In genomic region chr15:42736793-42737528, GRCh38 we compare ENCODE assay signal across 8 cellular contexts. TPM values are rescaled to one million over a fixed set of nuclear protein-coding genes. Genes with fewer than 3 reads are reported as not detected.
DNase-seq lines count a peak whose midpoint lies in the region; ATAC-seq and TF ChIP-seq lines count a peak whose summit lies in the region.

CDAN1 (minus strand) TSS chr15:42737128; CDS start chr15:42737102, 26 bp downstream.

- peaks cover 46% of the 10 kb centered on the region for H3K36me3 Mint-ChIP-seq in dendritic cell treated with granulocyte-macrophage colony-stimulating factor and Interleukin-4, amounts not matched to agents 40 ng/mL and 50 ng/mL, for 4 days (ENCODE audit: low read depth)

- peaks cover 0 to 24% of the 10 kb centered on the region in 2 donors for H3K36me3 ChIP-seq in left lung

- peaks cover 20% of the 10 kb centered on the region for H3K4me1 Mint-ChIP-seq in dendritic cell treated with granulocyte-macrophage colony-stimulating factor and Interleukin-4, amounts not matched to agents 40 ng/mL and 50 ng/mL, for 4 days (ENCODE audit: low read depth)

- H3K9me3 Mint-ChIP-seq in dendritic cell treated with granulocyte-macrophage colony-stimulating factor and Interleukin-4, amounts not matched to agents 40 ng/mL and 50 ng/mL, for 4 days: no peaks in the 10 kb centered on the region

- H3K27ac ChIP-seq in left lung: peak within 1 kb of the TSS; percentile 80 to 85

- DNase-seq in AG20443 (ENCODE audit: low spot score): peak; percentile 100
- DNase-seq in NCI-H748 (lab: John Stamatoyannopoulos, UW; ENCODE audit: unreplicated experiment): peak; percentile 79
- peak; percentile 92 for DNase-seq in activated CD4-positive, alpha-beta T cell treated with anti-CD3 and anti-CD28 coated beads, Interleukin-2, amount 50 U/mL, for 1 hour
- peak; percentile 93 to 100 for DNase-seq in left lung
- peak; percentile 95 for DNase-seq in stimulated activated CD4-positive, alpha-beta T cell treated with anti-CD3 and anti-CD28 coated beads, Interleukin-2, amount 100 ng/mL, for 24 hours

- peak; percentile 75 for TF ChIP-seq POLR2A in GM19099 (IDR thresholded peaks at IDR 0.05; ENCODE audit: extremely low read depth, insufficient read length, low read depth)

- ATAC-seq in HG03378 (IDR thresholded peaks at IDR 0.05; ENCODE audit: unreplicated experiment) (peak; percentile 62), left lung (peak; percentile 99)

- intact Hi-C loops in dendritic cell treated with granulocyte-macrophage colony-stimulating factor and Interleukin-4, amounts not matched to agents 40 ng/mL and 50 ng/mL, for 4 days (cut with micrococcal nuclease): loop anchor here (10.0 kb wide), 1 partner anchor 188 kb away; the partner anchor contains the start of gene TTBK2
- intact Hi-C loops in left lung (cut with DNase I): no loop called here

- no peak for TF ChIP-seq CTCF in left lung (IDR thresholded peaks at IDR 0.05)

- H3K27me3 Mint-ChIP-seq in dendritic cell treated with granulocyte-macrophage colony-stimulating factor and Interleukin-4, amounts not matched to agents 40 ng/mL and 50 ng/mL, for 4 days: no peaks in the 10 kb centered on the region

- peak within 1 kb of the TSS; percentile 76 for H3K4me3 Mint-ChIP-seq in dendritic cell treated with granulocyte-macrophage colony-stimulating factor and Interleukin-4, amounts not matched to agents 40 ng/mL and 50 ng/mL, for 4 days

- H3K27ac Mint-ChIP-seq in dendritic cell treated with granulocyte-macrophage colony-stimulating factor and Interleukin-4, amounts not matched to agents 40 ng/mL and 50 ng/mL, for 4 days: peak within 1 kb of the TSS; percentile 88

- peaks cover 6 to 24% of the 10 kb centered on the region in 2 donors for H3K4me1 ChIP-seq in left lung

- peak within 1 kb of the TSS; percentile 92 to 96 for H3K4me3 ChIP-seq in left lung

- H3K9me3 ChIP-seq in left lung: no peaks in the 10 kb centered on the region

- H3K27me3 ChIP-seq in left lung: no peaks in the 10 kb centered on the region

RNA-seq across cellular contexts. Expression of gene CDAN1, which starts in this region (rescaled TPM):
- total RNA-seq in left lung: 10 to 100 TPM; 13.4 to 17.4 TPM

Comparison
In these comparisons a context has a peak if more than half of its experiments do, and no peak if none do; other contexts are left out.
1. Peak in every context shown above with its lines: DNase-seq, ATAC-seq, H3K4me3 ChIP-seq and H3K27ac ChIP-seq.